1 cellular context compared by ENCODE assay signal in the genomic region with DNA sequence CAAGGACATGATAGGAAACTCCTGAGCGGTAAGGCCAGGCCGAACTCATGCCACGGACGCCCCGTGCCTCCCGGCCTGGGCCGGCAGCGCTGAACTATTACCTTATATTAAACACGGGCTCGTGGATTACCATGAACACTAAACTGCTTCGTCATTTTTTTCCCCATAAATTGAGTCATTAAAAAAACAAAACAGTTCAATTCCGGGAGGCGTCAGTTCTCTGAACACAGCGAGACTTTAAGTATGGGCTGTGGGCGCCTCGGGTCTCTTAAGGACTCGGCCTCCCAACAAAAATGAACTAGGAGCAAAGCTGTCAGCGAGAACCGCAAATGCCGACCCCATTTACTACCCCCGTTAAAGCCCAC.
TF ChIP-seq lines count a peak whose summit lies in the region.

No MANE protein-coding gene starts in this region.

TF ChIP-seq in K562, 482 proteins besides CTCF, POLR2A, EP300 and RAD21 (continued from another document):
- TF ChIP-seq EP400 (IDR thresholded peaks at IDR 0.05) (no peak), ZNF23 (CRISPR knock-in tag; IDR thresholded peaks at IDR 0.05) (no peak), SMARCE1 (IDR thresholded peaks at IDR 0.05) (0 out of 2 replicates have a peak, but pooled peaks have one; percentile 22), KDM4B (IDR thresholded peaks at IDR 0.05; ENCODE audit: borderline replicate concordance in 2 of 2, low read depth in 1 of 2) (0 out of 4 replicates have a peak, but pooled peaks of 1 of the 2 experiments have one; percentile 8), FOS (IDR thresholded peaks at IDR 0.05; ENCODE audit: extremely low read depth, insufficient read length) (no peak), FOSL1 (tag; conservative IDR thresholded peaks at IDR 0.05) (peak; percentile 58), HNRNPLL (IDR thresholded peaks at IDR 0.05; ENCODE audit: low read depth, low read length, poor library complexity, severe bottlenecking) (no peak)
